ENCODE assay signal across 22 cellular contexts in the genomic region with DNA sequence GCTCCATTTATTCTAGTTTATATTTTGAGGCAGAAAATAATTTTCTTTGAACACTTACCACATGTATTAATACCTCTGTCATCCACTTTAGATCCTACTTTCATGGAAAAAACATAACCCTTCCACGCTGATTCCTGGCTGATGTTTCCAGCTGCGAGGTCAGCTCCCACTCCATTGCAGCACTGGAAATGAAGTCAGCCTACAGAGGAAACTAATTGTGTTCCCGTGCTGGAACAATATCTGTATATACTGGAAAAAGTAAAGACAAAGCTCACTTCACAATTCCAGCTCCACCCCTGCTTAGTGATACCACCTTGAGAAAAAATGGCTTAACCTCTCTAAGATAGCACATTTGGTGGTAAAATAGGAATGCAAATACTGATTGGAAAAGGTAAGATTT.
"Had no signal": no experiment of that assay in that cellular context is flagged by ENCODE, and none has a peak within 500 bp of the region (broad histone marks: within the 10 kb centered on the region; RNA-seq: fewer than 3 reads in every experiment).

No MANE protein-coding gene starts in this region.

- H3K36me3 ChIP-seq: ovary, tibial artery had no signal

- H3K27me3 ChIP-seq: ovary, tibial artery had no signal

- H3K4me3 ChIP-seq: lung, ovary, tibial artery had no signal

- H3K4me1 ChIP-seq: tibial artery had no signal

- H3K4me3 Mint-ChIP-seq: brain; dendritic cell treated with granulocyte-macrophage colony-stimulating factor and Interleukin-4, amounts not matched to agents 40 ng/mL and 50 ng/mL, for 4 days; natural killer cell; stimulated activated naive CD8-positive, alpha-beta T cell treated with anti-CD3 and anti-CD28 coated beads, Interleukin-15, Interleukin-2, amounts not matched to agents 100 ng/mL and 50 ng/mL, for 24 hours had no signal

- H3K27ac Mint-ChIP-seq: activated naive CD4-positive, alpha-beta T cell treated with anti-CD3 and anti-CD28 coated beads, Interleukin-2, amount 50 U/mL, for 72 hours; dendritic cell treated with granulocyte-macrophage colony-stimulating factor and Interleukin-4, amounts not matched to agents 40 ng/mL and 50 ng/mL, for 4 days; natural killer cell; stimulated activated naive CD8-positive, alpha-beta T cell treated with anti-CD3 and anti-CD28 coated beads, Interleukin-15, Interleukin-2, amounts not matched to agents 100 ng/mL and 50 ng/mL, for 24 hours had no signal

- H3K9me3 ChIP-seq: ovary, tibial artery had no signal

- H3K4me1 Mint-ChIP-seq: natural killer cell had no signal

- ATAC-seq: activated naive CD4-positive, alpha-beta T cell treated with anti-CD3 and anti-CD28 coated beads, Interleukin-2, amount 50 U/mL, for 72 hours; esophagus mucosa; left colon; natural killer cell had no signal

- DNase-seq: activated CD4-positive, alpha-beta T cell treated with anti-CD3 and anti-CD28 coated beads for 1 hour; activated CD4-positive, alpha-beta T cell treated with anti-CD3 and anti-CD28 coated beads, Interleukin-2, amount 50 U/mL, for 1 hour; activated gamma-delta T cell treated with Interleukin-2 at 50 U/mL for 16 hours; activated T-cell treated with anti-CD3 and anti-CD28 coated beads, Interleukin-2, amount 50 U/mL, for 1 hour; aorta; caudate nucleus; effector memory CD4-positive, alpha-beta T cell; head of caudate nucleus; islet precursor cell; left colon; natural killer cell; ovary; stimulated activated CD4-positive, alpha-beta T cell treated with anti-CD3 and anti-CD28 coated beads, Interleukin-4, amount 100 ng/mL, for 24 hours; substantia nigra; T-helper 9 cell; tibial artery had no signal

- H3K36me3 Mint-ChIP-seq: brain had no signal

- H3K27ac ChIP-seq: ovary, tibial artery had no signal
